8 cellular contexts compared by ENCODE assay signal in genomic region chr9:125705893-125706292, GRCh38. TPM values are rescaled to one million over a fixed set of nuclear protein-coding genes. Genes with fewer than 3 reads are reported as not detected.
A peak's percentile ranks its signal among the peaks of the same experiment; 100 is the strongest.
DNase-seq lines count a peak whose midpoint lies in the region; ATAC-seq lines count a peak whose summit lies in the region.

No MANE protein-coding gene starts in this region.

- peak overlapping the region; percentile 10 for H3K27ac Mint-ChIP-seq in activated CD4-positive, alpha-beta T cell treated with anti-CD3 and anti-CD28 coated beads, Interleukin-2, amount 10 ng/mL, durations not matched to agents 24 days and 14 days
- peak overlapping the region; percentile 95 for H3K27ac Mint-ChIP-seq in activated T-helper 17 cell treated with anti-CD3 and anti-CD28 coated beads, Interleukin-2, amount 50 U/mL, for 72 hours
- H3K27ac Mint-ChIP-seq in immature natural killer cell, result peak overlapping the region; percentile 61 to 89 (median 84)

- no peak for DNase-seq in activated CD4-positive, alpha-beta T cell treated with anti-CD3 and anti-CD28 coated beads, Interleukin-2, amount 10 ng/mL, durations not matched to agents 24 days and 14 days
- no peak for DNase-seq in activated CD4-positive, alpha-beta T cell treated with anti-CD3 and anti-CD28 coated beads, Interleukin-2, amount 50 U/mL, for 1 hour
- DNase-seq in immature natural killer cell (no peak), ACHN (no peak), GDM1 (lab: John Stamatoyannopoulos, UW) (no peak)

- H3K4me1 Mint-ChIP-seq in activated CD4-positive, alpha-beta T cell treated with anti-CD3 and anti-CD28 coated beads, Interleukin-2, amount 10 ng/mL, durations not matched to agents 24 days and 14 days, result peaks cover 41% of the 10 kb centered on the region
- H3K4me1 Mint-ChIP-seq in activated T-helper 17 cell treated with anti-CD3 and anti-CD28 coated beads, Interleukin-2, amount 50 U/mL, for 72 hours, result peaks cover 34% of the 10 kb centered on the region
- H3K4me1 Mint-ChIP-seq in immature natural killer cell, result peaks cover 44 to 45% of the 10 kb centered on the region in 2 donors

- ATAC-seq in activated T-helper 17 cell treated with anti-CD3 and anti-CD28 coated beads, Interleukin-2, amount 50 U/mL, for 72 hours (replicated peaks), result no peak
- ATAC-seq in GM18519 (IDR thresholded peaks at IDR 0.05; ENCODE audit: low FRiP score, unreplicated experiment), result no peak

- in situ Hi-C loops in ACHN (cut with HindIII; ENCODE audit: low pct_ligation_motif_present, low pct_unique_long_range_greater_than_20kb, low sequenced_read_pairs), result no loop called here

- no peaks in the 10 kb centered on the region for H3K27me3 ChIP-seq in subcutaneous abdominal adipose tissue (ENCODE audit: control insufficient read depth in 5 of 5, insufficient read depth in 4 of 5, low read length in 5 of 5)

- peaks cover 5% of the 10 kb centered on the region for H3K9me3 Mint-ChIP-seq in activated CD4-positive, alpha-beta T cell treated with anti-CD3 and anti-CD28 coated beads, Interleukin-2, amount 10 ng/mL, durations not matched to agents 24 days and 14 days
- no peaks in the 10 kb centered on the region for H3K9me3 Mint-ChIP-seq in activated T-helper 17 cell treated with anti-CD3 and anti-CD28 coated beads, Interleukin-2, amount 50 U/mL, for 72 hours
- H3K9me3 Mint-ChIP-seq in immature natural killer cell, result no peaks in the 10 kb centered on the region

- peak overlapping the region; percentile 84 to 94 (median 86) for H3K4me3 ChIP-seq in subcutaneous abdominal adipose tissue (ENCODE audit: low read depth in 1 of 5, low read length in 5 of 5)

- no peak overlapping the region for H3K27ac ChIP-seq in subcutaneous abdominal adipose tissue (ENCODE audit: low read depth, low read length)

- intact Hi-C loops in activated CD4-positive, alpha-beta T cell treated with anti-CD3 and anti-CD28 coated beads, Interleukin-2, amount 10 ng/mL, durations not matched to agents 24 days and 14 days (cut with micrococcal nuclease), result loop anchor here (5.0 to 10.0 kb wide), 2 partner anchors 184 to 301 kb away; no protein-coding TSS in a partner anchor

- H3K27me3 Mint-ChIP-seq in activated CD4-positive, alpha-beta T cell treated with anti-CD3 and anti-CD28 coated beads, Interleukin-2, amount 10 ng/mL, durations not matched to agents 24 days and 14 days, result peaks cover 2% of the 10 kb centered on the region
- no peaks in the 10 kb centered on the region for H3K27me3 Mint-ChIP-seq in activated T-helper 17 cell treated with anti-CD3 and anti-CD28 coated beads, Interleukin-2, amount 50 U/mL, for 72 hours
- H3K27me3 Mint-ChIP-seq in immature natural killer cell (ENCODE audit: low read depth in 3 of 3), result peaks cover 0 to 8% (median 0%) of the 10 kb centered on the region in 3 donors

- H3K4me3 Mint-ChIP-seq in activated CD4-positive, alpha-beta T cell treated with anti-CD3 and anti-CD28 coated beads, Interleukin-2, amount 10 ng/mL, durations not matched to agents 24 days and 14 days, result peak overlapping the region; percentile 89
- H3K4me3 Mint-ChIP-seq in activated T-helper 17 cell treated with anti-CD3 and anti-CD28 coated beads, Interleukin-2, amount 50 U/mL, for 72 hours, result peak overlapping the region; percentile 72
- peak overlapping the region; percentile 60 to 92 (median 87) for H3K4me3 Mint-ChIP-seq in immature natural killer cell

- H3K9ac ChIP-seq in subcutaneous abdominal adipose tissue (ENCODE audit: low read length in 5 of 5), result peak overlapping the region in 4 of 5 donors; percentile 89 to 98 (median 94)

- peaks cover 16% of the 10 kb centered on the region for H3K36me3 Mint-ChIP-seq in activated CD4-positive, alpha-beta T cell treated with anti-CD3 and anti-CD28 coated beads, Interleukin-2, amount 10 ng/mL, durations not matched to agents 24 days and 14 days (ENCODE audit: low read depth)
- H3K36me3 Mint-ChIP-seq in activated T-helper 17 cell treated with anti-CD3 and anti-CD28 coated beads, Interleukin-2, amount 50 U/mL, for 72 hours (ENCODE audit: low read depth), result peaks cover 13% of the 10 kb centered on the region
- no peaks in the 10 kb centered on the region for H3K36me3 Mint-ChIP-seq in immature natural killer cell

- H3K9me3 ChIP-seq in subcutaneous abdominal adipose tissue (ENCODE audit: control insufficient read depth in 5 of 5, low read length in 5 of 5), result no peaks in the 10 kb centered on the region

- H3K4me1 ChIP-seq in subcutaneous abdominal adipose tissue (ENCODE audit: control insufficient read depth in 5 of 5, insufficient read depth in 5 of 5, low read length in 5 of 5), result peaks cover 4 to 20% (median 18%) of the 10 kb centered on the region in 5 donors

- peaks cover 0 to 5% (median 0%) of the 10 kb centered on the region in 5 donors for H3K36me3 ChIP-seq in subcutaneous abdominal adipose tissue (ENCODE audit: control insufficient read depth in 5 of 5, insufficient read depth in 5 of 5, low read length in 5 of 5)

RNA-seq across cellular contexts. Expression of gene MAPKAP1, which starts 1.1 kb away (rescaled TPM):
- total RNA-seq in activated CD4-positive, alpha-beta T cell treated with anti-CD3 and anti-CD28 coated beads, Interleukin-2, amount 10 ng/mL, durations not matched to agents 24 days and 14 days, result 104 and 123 TPM in 2 replicates
- total RNA-seq in activated T-helper 17 cell treated with anti-CD3 and anti-CD28 coated beads, Interleukin-2, amount 50 U/mL, for 72 hours, result 10 to 100 TPM; 42.2 to 66.5 TPM
- 10 to 100 TPM; 56.9 to 75.1 (median 59.3) TPM for polyA plus RNA-seq in immature natural killer cell

RNA-seq across cellular contexts. Expression of gene PBX3, which starts 41.3 kb away (rescaled TPM):
- total RNA-seq in activated CD4-positive, alpha-beta T cell treated with anti-CD3 and anti-CD28 coated beads, Interleukin-2, amount 10 ng/mL, durations not matched to agents 24 days and 14 days, result 26.1 and 27.7 TPM in 2 replicates
- 10 to 100 TPM in 1 of 2 donors, 1 to 10 TPM in 1; 8.5 to 15.8 TPM for total RNA-seq in activated T-helper 17 cell treated with anti-CD3 and anti-CD28 coated beads, Interleukin-2, amount 50 U/mL, for 72 hours
- 1 to 10 TPM; 5.7 to 7.0 (median 6.2) TPM for polyA plus RNA-seq in immature natural killer cell

Comparison
In these comparisons a context has a peak if more than half of its experiments do, and no peak if none do; other contexts are left out.
1. H3K27ac Mint-ChIP-seq: peak in every context shown above with its lines; median percentile 95 in activated T-helper 17 cell treated with anti-CD3 and anti-CD28 coated beads, Interleukin-2, amount 50 U/mL, for 72 hours; 84 in immature natural killer cell; 10 in activated CD4-positive, alpha-beta T cell treated with anti-CD3 and anti-CD28 coated beads, Interleukin-2, amount 10 ng/mL, durations not matched to agents 24 days and 14 days.